Comparison of ENCODE assay signal across 9 cellular contexts in the genomic region with DNA sequence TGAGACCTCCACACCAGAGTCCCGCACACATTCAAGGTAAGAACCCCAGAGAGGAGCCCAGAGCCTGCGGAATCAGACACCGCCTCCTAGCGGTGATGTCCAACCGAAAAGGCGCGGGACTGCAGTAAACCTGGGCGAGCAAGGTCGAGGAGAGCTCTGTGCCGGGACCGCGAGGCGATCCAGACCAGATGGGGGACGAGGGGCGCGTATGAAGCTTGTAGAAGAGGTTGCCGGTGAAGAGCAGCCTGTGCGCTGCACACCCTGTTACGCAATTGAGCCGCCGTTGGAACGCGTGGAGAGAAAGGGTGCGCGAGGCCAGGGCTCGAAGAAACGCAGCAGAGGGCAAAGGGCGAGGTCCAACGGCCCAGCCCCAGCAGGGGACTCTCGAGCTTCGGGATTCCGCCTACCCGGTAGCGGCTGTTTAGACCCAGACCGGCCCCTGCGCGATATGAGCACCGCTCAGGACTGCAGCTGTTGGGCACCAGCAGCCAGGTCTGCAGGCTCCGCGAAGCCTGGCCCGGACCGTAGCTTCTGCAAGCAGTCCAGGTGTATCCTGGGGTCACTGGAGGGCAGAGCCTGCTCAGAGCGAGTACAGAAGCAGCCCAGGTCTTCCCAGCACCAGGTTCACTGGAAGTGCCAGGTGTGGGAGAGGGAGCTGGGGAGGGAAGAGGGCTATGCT.
DNase-seq lines count a peak whose midpoint lies in the region; ATAC-seq, FAIRE-seq and TF ChIP-seq lines count a peak whose summit lies in the region.
"Had no signal": no experiment of that assay in that cellular context is flagged by ENCODE, and none has a peak within 500 bp of the region (broad histone marks: within the 10 kb centered on the region; RNA-seq: fewer than 3 reads in every experiment).

No MANE protein-coding gene starts in this region.

- TF ChIP-seq POLR2A in GM12878 (IDR thresholded peaks at IDR 0.05; ENCODE audit: low read depth, low read length) = no peak

- H3K27ac ChIP-seq in GM12878 (ENCODE audit: control insufficient read depth, insufficient read depth) (no peak overlapping the region), left lung (no peak overlapping the region), subcutaneous abdominal adipose tissue (ENCODE audit: low read depth, low read length) (no peak overlapping the region)

- TF ChIP-seq CTCF in GM12878 (IDR thresholded peaks at IDR 0.05 in 2 of 3, conservative IDR thresholded peaks at IDR 0.05 in 1 of 3; ENCODE audit: control insufficient read depth in 2 of 3, extremely low read depth in 1 of 3, insufficient read depth in 1 of 3, low read depth in 3 of 3, low read length in 3 of 3) (0 out of 6 replicates have a peak, but pooled peaks of 1 of the 3 experiments have one; percentile 3), left lung (IDR thresholded peaks at IDR 0.05) (peak; percentile 16 to 21)

- no peaks in the 10 kb centered on the region for H3K27me3 Mint-ChIP-seq in activated CD4-positive, alpha-beta memory T cell treated with anti-CD3 and anti-CD28 coated beads for 36 hours
- H3K27me3 Mint-ChIP-seq in activated CD4-positive, alpha-beta memory T cell treated with anti-CD3 and anti-CD28 coated beads, Interleukin-2, amount 10 ng/mL, durations not matched to agents 7 days and 5 days = no peaks in the 10 kb centered on the region

- no peak for TF ChIP-seq EP300 in GM12878 (IDR thresholded peaks at IDR 0.05; ENCODE audit: borderline replicate concordance in 1 of 2, control insufficient read depth in 1 of 2, low read depth in 2 of 2, low read length in 2 of 2)

- no peak overlapping the region for H3K27ac Mint-ChIP-seq in activated CD4-positive, alpha-beta memory T cell treated with anti-CD3 and anti-CD28 coated beads for 36 hours
- H3K27ac Mint-ChIP-seq in activated CD4-positive, alpha-beta memory T cell treated with anti-CD3 and anti-CD28 coated beads, Interleukin-2, amount 10 ng/mL, durations not matched to agents 7 days and 5 days = no peak overlapping the region

- H3K9me3 ChIP-seq in GM12878 (replicated peaks; ENCODE audit: control insufficient read depth, insufficient read depth, low read length) (no peaks in the 10 kb centered on the region), left lung (no peaks in the 10 kb centered on the region), subcutaneous abdominal adipose tissue (ENCODE audit: control insufficient read depth in 5 of 5, low read length in 5 of 5) (no peaks in the 10 kb centered on the region)

- H4K20me1 ChIP-seq in GM12878 (ENCODE audit: control insufficient read depth, insufficient read depth) = no peaks in the 10 kb centered on the region

- intact Hi-C loops in activated CD4-positive, alpha-beta memory T cell treated with anti-CD3 and anti-CD28 coated beads for 36 hours (cut with micrococcal nuclease) = no loop called here
- intact Hi-C loops in GM12878 (cut with micrococcal nuclease; ENCODE audit: unreplicated experiment) (no loop called here), left lung (cut with DNase I) (no loop called here)

- H2AFZ ChIP-seq in GM12878 (ENCODE audit: control insufficient read depth, low read depth, low read length) = no peak overlapping the region

- H3K4me2 ChIP-seq in GM12878 (ENCODE audit: control insufficient read depth, insufficient read depth) = no peak overlapping the region

- in situ Hi-C loops in GM12878 (cut with MboI) = no loop called here

- SMC1A ChIA-PET in GM12878 (lab: Charles Lee; ENCODE audit: uncharacterized antibody, unreplicated experiment) = no interaction called here

- ATAC-seq in GM12878 (no peak), left lung (peak; percentile 79)

- no peaks in the 10 kb centered on the region for H3K9me3 Mint-ChIP-seq in activated CD4-positive, alpha-beta memory T cell treated with anti-CD3 and anti-CD28 coated beads for 36 hours
- H3K9me3 Mint-ChIP-seq in activated CD4-positive, alpha-beta memory T cell treated with anti-CD3 and anti-CD28 coated beads, Interleukin-2, amount 10 ng/mL, durations not matched to agents 7 days and 5 days = peaks cover 2% of the 10 kb centered on the region

- no peaks in the 10 kb centered on the region for H3K79me2 ChIP-seq in GM12878 (ENCODE audit: control insufficient read depth, insufficient read depth, low read length)

- H3K36me3 Mint-ChIP-seq in activated CD4-positive, alpha-beta memory T cell treated with anti-CD3 and anti-CD28 coated beads for 36 hours = no peaks in the 10 kb centered on the region
- no peaks in the 10 kb centered on the region for H3K36me3 Mint-ChIP-seq in activated CD4-positive, alpha-beta memory T cell treated with anti-CD3 and anti-CD28 coated beads, Interleukin-2, amount 10 ng/mL, durations not matched to agents 7 days and 5 days (ENCODE audit: low read depth)

- RAD21 ChIA-PET in GM12878 (lab: Charles Lee; ENCODE audit: unreplicated experiment) = no interaction called here

- 38% methylated on average over 43 of the region's 43 CpGs for WGBS in GM12878 (ENCODE audit: insufficient coverage, insufficient replicate concordance, low lambda C conversion rate, missing lambda C conversion rate)

- no TSS peak for BruUV-seq in GM12878 (replicated peaks; lab: Mats Ljungman, UMichigan)

- H3K27me3 ChIP-seq in GM12878 (replicated peaks in 1 of 2; ENCODE audit: control insufficient read depth in 2 of 2, insufficient read depth in 2 of 2, low read length in 1 of 2) (no peaks in the 10 kb centered on the region), left lung (peaks cover 0 to 14% of the 10 kb centered on the region in 2 donors), subcutaneous abdominal adipose tissue (ENCODE audit: control insufficient read depth in 5 of 5, insufficient read depth in 4 of 5, low read length in 5 of 5) (peaks cover 4 to 22% (median 17%) of the 10 kb centered on the region in 5 donors)

- H3K9ac ChIP-seq in GM12878 (ENCODE audit: control insufficient read depth, insufficient read depth, low read length) = no peak overlapping the region
- H3K9ac ChIP-seq in subcutaneous abdominal adipose tissue (ENCODE audit: low read length in 5 of 5) = no peak overlapping the region

- POLR2A ChIA-PET in activated CD4-positive, alpha-beta memory T cell treated with anti-CD3 and anti-CD28 coated beads for 36 hours (lab: Charles Lee) = no interaction called here
- POLR2A ChIA-PET in activated CD4-positive, alpha-beta memory T cell treated with anti-CD3 and anti-CD28 coated beads, Interleukin-2, amount 10 ng/mL, durations not matched to agents 7 days and 5 days (lab: Charles Lee) = no interaction called here
- POLR2A ChIA-PET in GM12878 (lab: Charles Lee) = no interaction called here

- DNase-seq in activated CD4-positive, alpha-beta memory T cell treated with anti-CD3 and anti-CD28 coated beads for 36 hours = peak; percentile 39
- no peak for DNase-seq in activated CD4-positive, alpha-beta memory T cell treated with anti-CD3 and anti-CD28 coated beads, Interleukin-2, amount 10 ng/mL, durations not matched to agents 7 days and 5 days
- DNase-seq in GM12878 (ENCODE audit: low read depth, low spot score) (no peak), left lung (peak in 1 of 2 donors; percentile 77), cortex of kidney (lab: John Stamatoyannopoulos, UW) (no peak), NCI-H1436 treated with DMSO at 0.1 percent for 48 hours (lab: John Stamatoyannopoulos, UW) (no peak), NCI-H128 (lab: John Stamatoyannopoulos, UW; ENCODE audit: unreplicated experiment) (no peak)
- DNase-seq: COR-L47 had no signal

- no peaks in the 10 kb centered on the region for H3K36me3 ChIP-seq in GM12878 (ENCODE audit: control insufficient read depth in 2 of 2, insufficient read depth in 2 of 2, low read length in 1 of 2)
- no peaks in the 10 kb centered on the region for H3K36me3 ChIP-seq in left lung
- H3K36me3 ChIP-seq in subcutaneous abdominal adipose tissue (ENCODE audit: control insufficient read depth in 5 of 5, insufficient read depth in 5 of 5, low read length in 5 of 5) = no peaks in the 10 kb centered on the region

- CTCF ChIA-PET in activated CD4-positive, alpha-beta memory T cell treated with anti-CD3 and anti-CD28 coated beads for 36 hours (lab: Charles Lee) = interaction anchor here (0.8 to 1.5 kb wide), 5 partner anchors 8 to 88 kb away, joined by 3 to 5 read pairs (median 4); a partner anchor contains a TSS
- CTCF ChIA-PET in activated CD4-positive, alpha-beta memory T cell treated with anti-CD3 and anti-CD28 coated beads, Interleukin-2, amount 10 ng/mL, durations not matched to agents 7 days and 5 days (lab: Charles Lee) = no interaction called here
- CTCF ChIA-PET in GM12878 (lab: Yijun Ruan, JAX) = interaction anchor here (0.6 to 1.5 kb wide), 3 partner anchors 10 to 229 kb away, joined by 3 to 4 read pairs (median 3); no protein-coding TSS in a partner anchor

- H3K4me1 ChIP-seq in GM12878 (ENCODE audit: control insufficient read depth, insufficient read depth, low read length) (no peaks in the 10 kb centered on the region), left lung (no peaks in the 10 kb centered on the region), subcutaneous abdominal adipose tissue (ENCODE audit: control insufficient read depth in 5 of 5, insufficient read depth in 5 of 5, low read length in 5 of 5) (peaks cover 7 to 25% (median 10%) of the 10 kb centered on the region in 5 donors)

- peaks cover 14% of the 10 kb centered on the region for H3K4me1 Mint-ChIP-seq in activated CD4-positive, alpha-beta memory T cell treated with anti-CD3 and anti-CD28 coated beads for 36 hours (ENCODE audit: low read depth)
- no peaks in the 10 kb centered on the region for H3K4me1 Mint-ChIP-seq in activated CD4-positive, alpha-beta memory T cell treated with anti-CD3 and anti-CD28 coated beads, Interleukin-2, amount 10 ng/mL, durations not matched to agents 7 days and 5 days

- FAIRE-seq in GM12878 (lab: Jason Lieb, UNC) = no peak

- no peak overlapping the region for H3K4me3 ChIP-seq in GM12878
- peak overlapping the region in 1 of 2 donors; percentile 2 for H3K4me3 ChIP-seq in left lung
- peak overlapping the region; percentile 30 to 57 (median 47) for H3K4me3 ChIP-seq in subcutaneous abdominal adipose tissue (ENCODE audit: low read depth in 1 of 5, low read length in 5 of 5)

- no peak overlapping the region for H3K4me3 Mint-ChIP-seq in activated CD4-positive, alpha-beta memory T cell treated with anti-CD3 and anti-CD28 coated beads for 36 hours
- no peak overlapping the region for H3K4me3 Mint-ChIP-seq in activated CD4-positive, alpha-beta memory T cell treated with anti-CD3 and anti-CD28 coated beads, Interleukin-2, amount 10 ng/mL, durations not matched to agents 7 days and 5 days

- TF ChIP-seq RAD21 in GM12878 (IDR thresholded peaks at IDR 0.05; ENCODE audit: insufficient read depth, low read depth, low read length) = 0 out of 2 replicates have a peak, but pooled peaks have one; percentile 19

TF ChIP-seq in GM12878, 131 proteins besides CTCF, POLR2A, EP300 and RAD21 (continues in another document):
- TF ChIP-seq, protein P1, sequence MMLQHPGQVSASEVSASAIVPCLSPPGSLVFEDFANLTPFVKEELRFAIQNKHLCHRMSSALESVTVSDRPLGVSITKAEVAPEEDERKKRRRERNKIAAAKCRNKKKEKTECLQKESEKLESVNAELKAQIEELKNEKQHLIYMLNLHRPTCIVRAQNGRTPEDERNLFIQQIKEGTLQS (IDR thresholded peaks at IDR 0.05; ENCODE audit: borderline replicate concordance, extremely low read depth, low read depth, low read length) = no peak
- TF ChIP-seq PAX5 (IDR thresholded peaks at IDR 0.05; ENCODE audit: borderline replicate concordance, low read depth, low read length) (no peak), NR2F1 (conservative IDR thresholded peaks at IDR 0.05) (no peak), KLF5 (IDR thresholded peaks at IDR 0.05; ENCODE audit: partially characterized antibody) (no peak)
